ENCODE assay signal across 26 cellular contexts in the genomic region with DNA sequence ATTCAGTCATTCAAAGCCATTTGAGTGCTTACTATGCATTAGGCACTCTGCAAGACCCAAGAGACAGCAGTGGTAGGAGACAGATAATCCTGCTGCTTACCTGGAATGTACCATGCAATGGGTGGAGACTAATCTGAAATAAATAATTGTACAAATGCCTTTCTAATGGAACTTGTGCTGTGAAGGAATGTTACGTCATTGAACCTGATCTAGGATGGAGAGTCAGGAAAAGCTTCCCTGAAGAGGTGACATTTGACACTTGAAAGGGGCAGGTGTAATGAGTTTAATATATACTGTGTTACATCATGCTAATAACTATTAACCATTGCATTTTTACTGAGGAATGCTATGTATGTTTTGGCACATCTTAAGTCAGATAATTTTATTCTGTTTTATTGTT.
"Had no signal": no experiment of that assay in that cellular context is flagged by ENCODE, and none has a peak within 500 bp of the region (broad histone marks: within the 10 kb centered on the region; RNA-seq: fewer than 3 reads in every experiment).

No MANE protein-coding gene starts in this region.

- H3K4me1 ChIP-seq: heart left ventricle had no signal

- H3K27me3 ChIP-seq: brain microvascular endothelial cell, dorsolateral prefrontal cortex, heart left ventricle had no signal

- H3K36me3 ChIP-seq: brain microvascular endothelial cell, heart left ventricle had no signal

- DNase-seq: activated CD4-positive, alpha-beta memory T cell treated with anti-CD3 and anti-CD28 coated beads, Interleukin-2, amount 10 ng/mL, durations not matched to agents 7 days and 5 days; activated CD4-positive, alpha-beta T cell treated with anti-CD3 and anti-CD28 coated beads for 4 hours; activated CD4-positive, alpha-beta T cell treated with anti-CD3 and anti-CD28 coated beads, Interleukin-2, amount 10 ng/mL, durations not matched to agents 7 days and 5 days; activated CD4-positive, alpha-beta T cell treated with anti-CD3 and anti-CD28 coated beads, Interleukin-2, amount 50 U/mL, for 4 hours; activated CD4-positive, CD25-positive, alpha-beta regulatory T cell; activated CD4-positive, CD25-positive, alpha-beta regulatory T cell treated with anti-CD3 and anti-CD28 coated beads, Interleukin-2, amount 50 U/mL, for 72 hours; activated CD8-positive, alpha-beta memory T cell treated with anti-CD3 and anti-CD28 coated beads, Interleukin-2, amount 50 U/mL, for 48 hours; activated gamma-delta T cell; activated naive CD4-positive, alpha-beta T cell; activated naive CD4-positive, alpha-beta T cell treated with anti-CD3 and anti-CD28 coated beads, Interleukin-2, amount 50 U/mL, for 16 hours; activated T-cell treated with anti-CD3 and anti-CD28 coated beads for 4 hours; activated T-cell treated with anti-CD3 and anti-CD28 coated beads, Interleukin-2, amount 50 U/mL, for 24 hours; activated T-cell treated with anti-CD3 and anti-CD28 coated beads, Interleukin-2, amount 50 U/mL, for 72 hours; amniotic stem cell; anterior cingulate cortex; brain microvascular endothelial cell; dorsolateral prefrontal cortex; effector memory CD4-positive, alpha-beta T cell; endodermal cell; foreskin fibroblast; heart left ventricle; T-helper 2 cell had no signal

- H3K9me3 ChIP-seq: heart left ventricle had no signal

- H3K27ac ChIP-seq: brain microvascular endothelial cell, coronary artery, dorsolateral prefrontal cortex, heart left ventricle had no signal

- H3K4me3 ChIP-seq: coronary artery, dorsolateral prefrontal cortex, heart left ventricle had no signal

- FAIRE-seq: astrocyte, bronchial epithelial cell had no signal

- ATAC-seq: activated T-cell treated with anti-CD3 and anti-CD28 coated beads, Interleukin-2, amount 50 U/mL, for 72 hours; esophagus mucosa; heart left ventricle had no signal
